19 cellular contexts compared by ENCODE assay signal in the genomic region with DNA sequence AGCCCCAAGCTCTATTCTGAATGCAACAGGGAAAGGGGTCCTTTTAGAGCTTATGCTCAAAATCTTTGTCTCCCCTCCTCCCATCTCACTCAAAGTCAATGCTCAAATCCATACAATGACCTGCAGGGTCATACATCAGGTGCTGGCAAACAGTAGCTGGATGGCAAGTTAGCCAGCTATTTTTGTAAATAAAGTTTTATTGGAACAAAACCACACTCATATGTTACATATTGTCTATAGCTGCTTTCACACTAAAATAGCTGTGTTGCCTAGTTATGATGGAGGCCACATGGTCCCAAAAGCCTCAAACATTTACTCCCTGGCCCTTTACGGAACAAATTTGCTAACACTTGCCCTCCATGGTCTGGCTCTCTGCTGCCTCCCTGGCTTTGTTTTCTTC.
"Had no signal": no experiment of that assay in that cellular context is flagged by ENCODE, and none has a peak within 500 bp of the region (broad histone marks: within the 10 kb centered on the region; RNA-seq: fewer than 3 reads in every experiment).

No MANE protein-coding gene starts in this region.

- H3K9ac ChIP-seq: KMS-11 had no signal

- DNase-seq: activated CD4-positive, CD25-positive, alpha-beta regulatory T cell; activated CD8-positive, alpha-beta memory T cell treated with anti-CD3 and anti-CD28 coated beads, Interleukin-2, amount 50 U/mL, for 4 hours; activated CD8-positive, alpha-beta T cell treated with anti-CD3 and anti-CD28 coated beads for 36 hours; activated effector memory CD4-positive, alpha-beta T cell treated with anti-CD3 and anti-CD28 coated beads, Interleukin-2, amount 50 U/mL, for 16 hours; activated naive CD4-positive, alpha-beta T cell treated with Interleukin-2 at 50 U/mL for 16 hours; activated T-cell treated with anti-CD3 and anti-CD28 coated beads, Interleukin-2, amount 50 U/mL, for 4 hours; aorta; central memory CD4-positive, alpha-beta T cell; NCI-H1092; NCI-H1417; NCI-H2029; NCI-H2107; NCI-H2171 treated with DMSO at 0.1 percent for 48 hours; NCI-H226; NCI-H82; PC-3; SIG-M5 had no signal

- H3K4me3 Mint-ChIP-seq: activated CD8-positive, alpha-beta T cell treated with anti-CD3 and anti-CD28 coated beads for 36 hours had no signal

- H3K27ac ChIP-seq: KMS-11, VCaP had no signal

- H3K9me3 Mint-ChIP-seq: activated T-cell treated with anti-CD3 and anti-CD28 coated beads, Interleukin-2, amount 50 U/mL, for 4 hours had no signal

- H3K27ac Mint-ChIP-seq: activated CD8-positive, alpha-beta T cell treated with anti-CD3 and anti-CD28 coated beads for 36 hours had no signal

- ATAC-seq: activated CD8-positive, alpha-beta T cell treated with anti-CD3 and anti-CD28 coated beads for 36 hours; activated T-cell treated with anti-CD3 and anti-CD28 coated beads, Interleukin-2, amount 50 U/mL, for 4 hours; PC-3 had no signal
